In the genomic region with DNA sequence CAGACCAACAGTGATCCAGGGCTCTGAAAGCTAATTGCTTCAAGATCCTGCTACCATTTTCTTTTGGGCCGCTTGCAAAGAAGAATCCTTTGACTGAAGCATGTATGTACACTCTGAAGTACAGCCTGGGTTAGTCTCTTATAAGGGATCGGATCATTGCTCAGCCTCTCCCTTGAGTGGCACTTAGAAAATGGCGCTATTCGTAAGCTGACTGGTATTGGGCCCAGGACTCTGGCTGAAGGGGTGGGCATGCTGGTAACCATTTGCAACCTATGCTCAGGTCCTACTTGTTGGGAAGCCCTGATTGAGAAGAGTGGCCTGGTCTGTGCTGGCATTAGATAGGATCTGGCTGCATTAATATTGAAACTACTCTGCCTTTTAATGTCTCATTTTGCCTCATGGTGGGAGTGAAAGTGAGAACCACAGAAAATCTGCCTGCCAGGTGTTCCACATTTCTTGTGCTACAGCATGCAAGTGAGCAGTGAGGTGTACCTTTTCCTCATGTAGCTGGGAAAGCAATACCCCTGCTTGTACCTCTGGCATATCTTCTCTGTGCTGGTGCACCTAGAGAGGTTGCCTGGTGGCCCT, we compare ENCODE assay signal across 11 cellular contexts. TPM values are rescaled to one million over a fixed set of nuclear protein-coding genes. Genes with fewer than 3 reads are reported as not detected.
DNase-seq lines count a peak whose midpoint lies in the region; ATAC-seq and TF ChIP-seq lines count a peak whose summit lies in the region.
"Had no signal": no experiment of that assay in that cellular context is flagged by ENCODE, and none has a peak within 500 bp of the region (broad histone marks: within the 10 kb centered on the region; RNA-seq: fewer than 3 reads in every experiment).

No MANE protein-coding gene starts in this region.

- H3K4me1 Mint-ChIP-seq in activated T-cell treated with anti-CD3 and anti-CD28 coated beads, Interleukin-2, amount 50 U/mL, for 4 hours (ENCODE audit: low read depth), result peaks cover 82% of the 10 kb centered on the region
- H3K4me1 Mint-ChIP-seq in stimulated activated memory B cell treated with anti-CD40 and anti-IgM and Interleukin-4, amounts not matched to agents 10 μg/mL and 1 μg/mL and 100 μg/mL, for 72 hours, result peaks cover 87% of the 10 kb centered on the region

- no peak overlapping the region for H3K4me3 Mint-ChIP-seq in activated T-cell treated with anti-CD3 and anti-CD28 coated beads, Interleukin-2, amount 50 U/mL, for 4 hours
- H3K4me3 Mint-ChIP-seq in stimulated activated memory B cell treated with anti-CD40 and anti-IgM and Interleukin-4, amounts not matched to agents 10 μg/mL and 1 μg/mL and 100 μg/mL, for 72 hours, result no peak overlapping the region

- intact Hi-C loops in esophagus squamous epithelium (cut with DNase I), result no loop called here

- H3K9me3 ChIP-seq in esophagus squamous epithelium, result no peaks in the 10 kb centered on the region

- no peak for TF ChIP-seq CTCF in esophagus squamous epithelium (IDR thresholded peaks at IDR 0.05)

- H3K9me3 Mint-ChIP-seq in activated T-cell treated with anti-CD3 and anti-CD28 coated beads, Interleukin-2, amount 50 U/mL, for 4 hours, result no peaks in the 10 kb centered on the region
- no peaks in the 10 kb centered on the region for H3K9me3 Mint-ChIP-seq in stimulated activated memory B cell treated with anti-CD40 and anti-IgM and Interleukin-4, amounts not matched to agents 10 μg/mL and 1 μg/mL and 100 μg/mL, for 72 hours
- H3K9me3 Mint-ChIP-seq: activated T-helper 2 cell treated with anti-CD3 and anti-CD28 coated beads, Interferon-gamma antibody, Interleukin-2, Interleukin-4, amounts not matched to agents 10 μg/mL and 5 μg/mL and 100 μg/mL, durations not matched to agents 14 hours and 24 hours and 36 hours had no signal

- no peak for DNase-seq in activated T-cell treated with anti-CD3 and anti-CD28 coated beads, Interleukin-2, amount 50 U/mL, for 4 hours
- no peak for DNase-seq in activated T-cell treated with anti-CD3 and anti-CD28 coated beads, Interleukin-2, amount 50 U/mL, for 1 hour
- DNase-seq in esophagus squamous epithelium (lab: John Stamatoyannopoulos, UW) (no peak), nucleus accumbens (lab: John Stamatoyannopoulos, UW) (no peak), DMS114 treated with DMSO at 0.1 percent for 48 hours (lab: John Stamatoyannopoulos, UW; ENCODE audit: unreplicated experiment) (no peak)

- H3K27me3 ChIP-seq in esophagus squamous epithelium, result no peaks in the 10 kb centered on the region

- H3K4me3 ChIP-seq in esophagus squamous epithelium, result no peak overlapping the region

- 90 to 92% methylated on average over 4 of the region's 4 CpGs for WGBS in esophagus squamous epithelium, 2 donors

- ATAC-seq in activated T-cell treated with anti-CD3 and anti-CD28 coated beads, Interleukin-2, amount 50 U/mL, for 4 hours, result peak; percentile 11 to 35
- peak; percentile 59 for ATAC-seq in GM21737 (IDR thresholded peaks at IDR 0.05; ENCODE audit: unreplicated experiment)
- ATAC-seq in HG03558 (IDR thresholded peaks at IDR 0.05; ENCODE audit: extremely low read depth, unreplicated experiment), result peak; percentile 46
- ATAC-seq in stimulated activated memory B cell treated with anti-CD40 and anti-IgM and Interleukin-4, amounts not matched to agents 10 μg/mL and 1 μg/mL and 100 μg/mL, for 72 hours, result peak; percentile 74

- H3K27ac ChIP-seq in esophagus squamous epithelium, result no peak overlapping the region
- H3K27ac ChIP-seq: epithelial cell of prostate, RWPE1 had no signal

- peaks cover 20% of the 10 kb centered on the region for H3K36me3 Mint-ChIP-seq in activated T-cell treated with anti-CD3 and anti-CD28 coated beads, Interleukin-2, amount 50 U/mL, for 4 hours (ENCODE audit: insufficient read depth)
- peaks cover 12% of the 10 kb centered on the region for H3K36me3 Mint-ChIP-seq in stimulated activated memory B cell treated with anti-CD40 and anti-IgM and Interleukin-4, amounts not matched to agents 10 μg/mL and 1 μg/mL and 100 μg/mL, for 72 hours

- H3K27me3 Mint-ChIP-seq in activated T-cell treated with anti-CD3 and anti-CD28 coated beads, Interleukin-2, amount 50 U/mL, for 4 hours (ENCODE audit: low read depth), result no peaks in the 10 kb centered on the region
- H3K27me3 Mint-ChIP-seq in stimulated activated memory B cell treated with anti-CD40 and anti-IgM and Interleukin-4, amounts not matched to agents 10 μg/mL and 1 μg/mL and 100 μg/mL, for 72 hours, result no peaks in the 10 kb centered on the region

- H3K4me1 ChIP-seq in esophagus squamous epithelium, result peaks cover 12 to 52% (median 14%) of the 10 kb centered on the region in 3 donors

- TF ChIP-seq POLR2A in esophagus squamous epithelium (IDR thresholded peaks at IDR 0.05), result no peak

- no peaks in the 10 kb centered on the region for H3K36me3 ChIP-seq in esophagus squamous epithelium

- H3K27ac Mint-ChIP-seq in stimulated activated memory B cell treated with anti-CD40 and anti-IgM and Interleukin-4, amounts not matched to agents 10 μg/mL and 1 μg/mL and 100 μg/mL, for 72 hours, result peak overlapping the region; percentile 73
- H3K27ac Mint-ChIP-seq: activated T-helper 2 cell treated with anti-CD3 and anti-CD28 coated beads, Interferon-gamma antibody, Interleukin-2, Interleukin-4, amounts not matched to agents 10 μg/mL and 5 μg/mL and 100 μg/mL, durations not matched to agents 14 hours and 24 hours and 36 hours had no signal

RNA-seq across cellular contexts. Expression of a gene that starts 0.7 kb away (rescaled TPM):
- total RNA-seq in activated T-cell treated with anti-CD3 and anti-CD28 coated beads, Interleukin-2, amount 50 U/mL, for 4 hours, result 10 to 100 TPM; 58.7 to 69.8 (median 68.4) TPM
- 10 to 100 TPM; 14.2 to 29.2 (median 24.6) TPM for total RNA-seq in esophagus squamous epithelium

Comparison
In these comparisons a context has a peak if more than half of its experiments do, and no peak if none do; other contexts are left out.
1. ATAC-seq: peak in every context shown above with its lines; median percentile 74 in stimulated activated memory B cell treated with anti-CD40 and anti-IgM and Interleukin-4, amounts not matched to agents 10 μg/mL and 1 μg/mL and 100 μg/mL, for 72 hours; 59 in GM21737; 46 in HG03558; 23 in activated T-cell treated with anti-CD3 and anti-CD28 coated beads, Interleukin-2, amount 50 U/mL, for 4 hours.